In the genomic region with DNA sequence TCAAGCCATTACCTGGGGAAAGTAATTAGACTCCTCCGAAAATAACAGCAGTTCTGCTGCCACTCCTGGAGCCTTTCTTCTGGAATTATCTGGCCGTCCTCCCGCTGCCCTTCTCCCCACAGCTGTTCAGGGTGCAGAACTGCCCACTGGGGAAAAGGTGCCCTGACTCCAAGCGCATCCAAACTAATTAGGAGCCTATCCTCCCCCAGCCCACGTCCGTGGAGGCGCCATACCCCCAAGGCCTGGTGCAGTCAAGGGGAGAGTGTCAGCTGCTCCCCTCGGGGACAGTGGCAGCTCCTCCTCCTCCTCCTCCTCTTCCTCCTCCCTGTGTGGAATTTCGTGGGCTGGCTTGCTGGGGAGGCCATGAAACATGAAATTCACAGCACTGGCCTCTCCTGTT, we compare ENCODE assay signal across 16 cellular contexts.
DNase-seq lines count a peak whose midpoint lies in the region; ATAC-seq and TF ChIP-seq lines count a peak whose summit lies in the region.
"Had no signal": no experiment of that assay in that cellular context is flagged by ENCODE, and none has a peak within 500 bp of the region (broad histone marks: within the 10 kb centered on the region; RNA-seq: fewer than 3 reads in every experiment).

No MANE protein-coding gene starts in this region.

- peak overlapping the region; percentile 4 for H3K4me3 Mint-ChIP-seq in activated naive CD8-positive, alpha-beta T cell treated with anti-CD3 and anti-CD28 coated beads, Interleukin-2, amount 50 U/mL, for 24 hours
- H3K4me3 Mint-ChIP-seq in activated naive CD8-positive, alpha-beta T cell treated with anti-CD3 and anti-CD28 coated beads for 36 hours: no peak overlapping the region
- peak overlapping the region; percentile 67 for H3K4me3 Mint-ChIP-seq in stimulated activated memory B cell treated with anti-CD40 and anti-IgM and Interleukin-4, amounts not matched to agents 10 μg/mL and 1 μg/mL and 100 μg/mL, for 72 hours
- H3K4me3 Mint-ChIP-seq: activated naive CD4-positive, alpha-beta T cell treated with anti-CD3 and anti-CD28 coated beads for 36 hours had no signal

- no peak for DNase-seq in activated naive CD8-positive, alpha-beta T cell treated with anti-CD3 and anti-CD28 coated beads, Interleukin-2, amount 50 U/mL, for 24 hours
- no peak for DNase-seq in activated naive CD8-positive, alpha-beta T cell treated with anti-CD3 and anti-CD28 coated beads for 36 hours
- DNase-seq in epithelial cell of proximal tubule (ENCODE audit: low read depth) (no peak), NCI-H524 (lab: John Stamatoyannopoulos, UW) (no peak), HK-2 (ENCODE audit: unreplicated experiment) (no peak)
- DNase-seq: activated naive CD4-positive, alpha-beta T cell treated with anti-CD3 and anti-CD28 coated beads for 36 hours; NCI-H1436 treated with DMSO at 0.1 percent for 48 hours; NCI-H510A treated with DMSO at 0.1 percent for 48 hours; occipital lobe; T1000 had no signal

- TF ChIP-seq CTCF in epithelial cell of proximal tubule (conservative IDR thresholded peaks at IDR 0.05; ENCODE audit: low read depth, low read length): no peak

- ATAC-seq in activated naive CD8-positive, alpha-beta T cell treated with anti-CD3 and anti-CD28 coated beads, Interleukin-2, amount 50 U/mL, for 24 hours: no peak
- ATAC-seq in HG02981 (IDR thresholded peaks at IDR 0.05; ENCODE audit: unreplicated experiment): peak; percentile 10
- peak; percentile 14 for ATAC-seq in stimulated activated memory B cell treated with anti-CD40 and anti-IgM and Interleukin-4, amounts not matched to agents 10 μg/mL and 1 μg/mL and 100 μg/mL, for 72 hours
- no peak for ATAC-seq in HG03457 (IDR thresholded peaks at IDR 0.05; ENCODE audit: unreplicated experiment)

- H3K9me3 Mint-ChIP-seq in activated naive CD8-positive, alpha-beta T cell treated with anti-CD3 and anti-CD28 coated beads, Interleukin-2, amount 50 U/mL, for 24 hours: no peaks in the 10 kb centered on the region
- no peaks in the 10 kb centered on the region for H3K9me3 Mint-ChIP-seq in activated naive CD8-positive, alpha-beta T cell treated with anti-CD3 and anti-CD28 coated beads for 36 hours
- H3K9me3 Mint-ChIP-seq in stimulated activated memory B cell treated with anti-CD40 and anti-IgM and Interleukin-4, amounts not matched to agents 10 μg/mL and 1 μg/mL and 100 μg/mL, for 72 hours: no peaks in the 10 kb centered on the region
- H3K9me3 Mint-ChIP-seq: activated naive CD4-positive, alpha-beta T cell treated with anti-CD3 and anti-CD28 coated beads for 36 hours had no signal

- H3K27me3 Mint-ChIP-seq in activated naive CD8-positive, alpha-beta T cell treated with anti-CD3 and anti-CD28 coated beads, Interleukin-2, amount 50 U/mL, for 24 hours: no peaks in the 10 kb centered on the region
- H3K27me3 Mint-ChIP-seq in activated naive CD8-positive, alpha-beta T cell treated with anti-CD3 and anti-CD28 coated beads for 36 hours: no peaks in the 10 kb centered on the region
- H3K27me3 Mint-ChIP-seq in stimulated activated memory B cell treated with anti-CD40 and anti-IgM and Interleukin-4, amounts not matched to agents 10 μg/mL and 1 μg/mL and 100 μg/mL, for 72 hours: no peaks in the 10 kb centered on the region

- H3K4me3 ChIP-seq in epithelial cell of proximal tubule (ENCODE audit: low read depth, low read length): peak overlapping the region; percentile 7
- H3K4me3 ChIP-seq: cardiac muscle cell, hepatocyte, tibial nerve had no signal

- no peak overlapping the region for H3K27ac Mint-ChIP-seq in activated naive CD8-positive, alpha-beta T cell treated with anti-CD3 and anti-CD28 coated beads, Interleukin-2, amount 50 U/mL, for 24 hours
- no peak overlapping the region for H3K27ac Mint-ChIP-seq in activated naive CD8-positive, alpha-beta T cell treated with anti-CD3 and anti-CD28 coated beads for 36 hours
- H3K27ac Mint-ChIP-seq in stimulated activated memory B cell treated with anti-CD40 and anti-IgM and Interleukin-4, amounts not matched to agents 10 μg/mL and 1 μg/mL and 100 μg/mL, for 72 hours: peak overlapping the region; percentile 93
- H3K27ac Mint-ChIP-seq: activated naive CD4-positive, alpha-beta T cell treated with anti-CD3 and anti-CD28 coated beads for 36 hours had no signal

- H3K36me3 Mint-ChIP-seq in activated naive CD8-positive, alpha-beta T cell treated with anti-CD3 and anti-CD28 coated beads, Interleukin-2, amount 50 U/mL, for 24 hours (ENCODE audit: low read depth): peaks cover 2% of the 10 kb centered on the region
- peaks cover 4% of the 10 kb centered on the region for H3K36me3 Mint-ChIP-seq in activated naive CD8-positive, alpha-beta T cell treated with anti-CD3 and anti-CD28 coated beads for 36 hours
- no peaks in the 10 kb centered on the region for H3K36me3 Mint-ChIP-seq in stimulated activated memory B cell treated with anti-CD40 and anti-IgM and Interleukin-4, amounts not matched to agents 10 μg/mL and 1 μg/mL and 100 μg/mL, for 72 hours

- peaks cover 31% of the 10 kb centered on the region for H3K4me1 Mint-ChIP-seq in activated naive CD8-positive, alpha-beta T cell treated with anti-CD3 and anti-CD28 coated beads, Interleukin-2, amount 50 U/mL, for 24 hours
- peaks cover 12% of the 10 kb centered on the region for H3K4me1 Mint-ChIP-seq in activated naive CD8-positive, alpha-beta T cell treated with anti-CD3 and anti-CD28 coated beads for 36 hours
- H3K4me1 Mint-ChIP-seq in stimulated activated memory B cell treated with anti-CD40 and anti-IgM and Interleukin-4, amounts not matched to agents 10 μg/mL and 1 μg/mL and 100 μg/mL, for 72 hours: peaks cover 42% of the 10 kb centered on the region

Comparison
In these comparisons a context has a peak if more than half of its experiments do, and no peak if none do; other contexts are left out.
1. ATAC-seq: peak in HG02981 (single experiment) and stimulated activated memory B cell treated with anti-CD40 and anti-IgM and Interleukin-4, amounts not matched to agents 10 μg/mL and 1 μg/mL and 100 μg/mL, for 72 hours (single experiment); none in activated naive CD8-positive, alpha-beta T cell treated with anti-CD3 and anti-CD28 coated beads, Interleukin-2, amount 50 U/mL, for 24 hours (single experiment) and HG03457 (single experiment).